ENCODE assay signal across 28 cellular contexts in the genomic region with DNA sequence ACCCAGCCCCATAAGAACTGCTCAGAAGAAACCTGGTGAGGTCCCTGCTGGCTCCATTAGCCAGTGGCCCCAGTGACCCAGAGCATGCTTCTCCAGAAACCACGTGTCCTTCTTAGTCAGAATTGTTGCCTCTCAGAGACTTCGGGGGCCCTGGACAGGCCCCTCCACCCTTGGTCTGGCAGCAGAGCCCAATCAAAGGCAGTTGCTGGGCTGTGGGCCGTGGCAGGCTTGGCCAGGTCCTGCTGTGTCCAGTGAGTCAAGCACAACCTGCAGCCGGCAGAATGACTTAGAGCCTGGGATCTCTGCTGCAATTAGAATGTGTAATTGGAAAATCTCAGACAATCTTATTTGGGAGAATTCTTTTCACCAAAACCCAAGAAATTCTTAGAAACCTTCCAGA.
"Had no signal": no experiment of that assay in that cellular context is flagged by ENCODE, and none has a peak within 500 bp of the region (broad histone marks: within the 10 kb centered on the region; RNA-seq: fewer than 3 reads in every experiment).

No MANE protein-coding gene starts in this region.

- ATAC-seq: activated CD4-positive, CD25-positive, alpha-beta regulatory T cell treated with anti-CD3 and anti-CD28 coated beads, Interleukin-2, amount 50 U/mL, for 24 hours; activated CD8-positive, alpha-beta T cell treated with anti-CD3 and anti-CD28 coated beads for 36 hours; activated T-cell treated with anti-CD3 and anti-CD28 coated beads, Interleukin-2, amount 50 U/mL, for 4 hours; activated T-helper 17 cell treated with anti-CD3 and anti-CD28 coated beads, Interleukin-2, amount 50 U/mL, for 72 hours; body of pancreas; foreskin keratinocyte; gastrocnemius medialis; heart left ventricle; T-helper 17 cell had no signal

- H3K27me3 ChIP-seq: esophagus muscularis mucosa, foreskin keratinocyte, gastrocnemius medialis, heart left ventricle had no signal

- H3K4me3 ChIP-seq: body of pancreas, dorsolateral prefrontal cortex, esophagus muscularis mucosa, gastrocnemius medialis, heart left ventricle had no signal

- DNase-seq: activated B cell treated with CpG ODN at 0.5 μM for 24 hours; activated CD4-positive, alpha-beta T cell treated with anti-CD3 and anti-CD28 coated beads for 48 hours; activated CD4-positive, alpha-beta T cell treated with anti-CD3 and anti-CD28 coated beads, Interleukin-2, amount 50 U/mL, for 1 hour; activated CD4-positive, alpha-beta T cell treated with anti-CD3 and anti-CD28 coated beads, Interleukin-2, amount 50 U/mL, for 48 hours; activated CD8-positive, alpha-beta memory T cell treated with anti-CD3 and anti-CD28 coated beads for 24 hours; activated CD8-positive, alpha-beta T cell treated with anti-CD3 and anti-CD28 coated beads for 36 hours; activated effector memory CD4-positive, alpha-beta T cell treated with Interleukin-2 at 50 U/mL for 16 hours; activated gamma-delta T cell treated with Interleukin-2 at 50 U/mL for 16 hours; activated naive CD4-positive, alpha-beta T cell treated with anti-CD3 and anti-CD28 coated beads, Interleukin-2, amount 50 U/mL, for 16 hours; activated naive CD4-positive, alpha-beta T cell treated with Interleukin-2 at 50 U/mL for 16 hours; activated T-cell treated with anti-CD3 and anti-CD28 coated beads, Interleukin-2, amount 50 U/mL, for 4 hours; aorta; body of pancreas; cortex of kidney; effector memory CD4-positive, alpha-beta T cell; erythroblast; foreskin keratinocyte; gastrocnemius medialis; glutamatergic neuron; heart left ventricle; T-helper 1 cell; T-helper 17 cell; T1000; WERI-Rb-1 had no signal

- H3K27ac ChIP-seq: body of pancreas, dorsolateral prefrontal cortex, esophagus muscularis mucosa, foreskin keratinocyte, gastrocnemius medialis, heart left ventricle, WERI-Rb-1 had no signal

- H3K4me1 ChIP-seq: body of pancreas, esophagus muscularis mucosa, foreskin keratinocyte, gastrocnemius medialis had no signal

- H3K36me3 ChIP-seq: esophagus muscularis mucosa, gastrocnemius medialis, heart left ventricle, WERI-Rb-1 had no signal

- H3K9me3 ChIP-seq: body of pancreas, esophagus muscularis mucosa, gastrocnemius medialis, heart left ventricle had no signal
